Comparison of ENCODE assay signal across 13 cellular contexts in the genomic region with DNA sequence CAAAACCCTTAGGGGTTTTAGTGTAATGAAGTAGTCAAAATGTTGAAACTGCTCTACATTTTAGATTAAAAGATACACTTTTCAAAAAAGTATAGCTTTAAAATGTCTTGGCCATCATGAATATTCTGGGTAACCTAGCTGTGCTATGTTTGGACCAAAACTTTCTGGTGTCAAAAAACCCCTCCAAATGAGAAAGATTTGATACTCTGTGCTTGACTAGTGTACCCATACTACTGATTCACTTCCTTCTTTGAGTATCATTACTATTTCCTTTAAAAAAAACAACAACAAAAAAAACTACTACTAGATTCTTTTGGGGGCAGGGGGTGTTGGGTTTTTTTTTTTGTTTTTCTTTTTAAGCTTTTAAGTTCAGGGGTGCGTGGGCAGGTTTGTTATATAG. TPM values are rescaled to one million over a fixed set of nuclear protein-coding genes. Genes with fewer than 3 reads are reported as not detected.
DNase-seq lines count a peak whose midpoint lies in the region; TF ChIP-seq lines count a peak whose summit lies in the region.
"Had no signal": no experiment of that assay in that cellular context is flagged by ENCODE, and none has a peak within 500 bp of the region (broad histone marks: within the 10 kb centered on the region; RNA-seq: fewer than 3 reads in every experiment).

No MANE protein-coding gene starts in this region.

- dilution Hi-C loops in mammary epithelial cell (cut with HindIII; ENCODE audit: low sequenced_read_pairs), result loop anchor here (5.0 kb wide), 1 partner anchor 43 kb away; no protein-coding TSS in a partner anchor

- CTCF ChIA-PET in mammary epithelial cell (lab: Charles Lee; ENCODE audit: low non-redundant PET) (no interaction called here), MCF 10A (lab: Yijun Ruan, JAX) (interaction anchor here (0.6 to 0.8 kb wide), 2 partner anchors 17 to 29 kb away, joined by 4 read pairs; no protein-coding TSS in a partner anchor)

- peaks cover 49% of the 10 kb centered on the region for H3K4me1 ChIP-seq in mammary epithelial cell (ENCODE audit: insufficient read depth, low read length)

- 92% methylated on average over 1 of the region's 1 CpG for WGBS in mammary epithelial cell (ENCODE audit: low coverage, missing lambda C conversion rate)

- no peak overlapping the region for H3K9ac ChIP-seq in mammary epithelial cell (ENCODE audit: insufficient read depth, low read length)

- peaks cover 67% of the 10 kb centered on the region for H3K79me2 ChIP-seq in mammary epithelial cell (ENCODE audit: insufficient read depth, low read length)

- no peak overlapping the region for H2AFZ ChIP-seq in mammary epithelial cell (ENCODE audit: low read depth, low read length)

- DNase-seq in mammary epithelial cell, result no peak
- DNase-seq in MCF 10A (ENCODE audit: unreplicated experiment), result no peak
- DNase-seq in immature natural killer cell, result no peak
- no peak for DNase-seq in DMS153 treated with DMSO at 0.1 percent for 48 hours (lab: John Stamatoyannopoulos, UW; ENCODE audit: unreplicated experiment)
- DNase-seq in midbrain (lab: John Stamatoyannopoulos, UW), result no peak
- no peak for DNase-seq in HUDEP-2 (lab: John Stamatoyannopoulos, UW; ENCODE audit: unreplicated experiment in 76 of 76)
- DNase-seq in NCI-H2196 treated with DMSO at 0.1 percent for 48 hours (lab: John Stamatoyannopoulos, UW; ENCODE audit: unreplicated experiment), result no peak
- DNase-seq: C1 segment of cervical spinal cord, hypothalamus, left ventricle myocardium inferior, NCI-H1436 treated with DMSO at 0.1 percent for 48 hours, Right ventricle myocardium superior had no signal

- H3K4me3 Mint-ChIP-seq in MCF 10A (ENCODE audit: unreplicated experiment) (no peak overlapping the region), immature natural killer cell (no peak overlapping the region)

- H3K4me1 Mint-ChIP-seq in MCF 10A (ENCODE audit: insufficient read depth, unreplicated experiment), result peaks cover 2% of the 10 kb centered on the region
- H3K4me1 Mint-ChIP-seq in immature natural killer cell, result peaks cover 6 to 33% of the 10 kb centered on the region in 2 donors

- H3K36me3 Mint-ChIP-seq in MCF 10A (ENCODE audit: insufficient read depth, unreplicated experiment) (peaks cover 91% of the 10 kb centered on the region), immature natural killer cell (peaks cover 5 to 26% (median 11%) of the 10 kb centered on the region in 3 donors)

- intact Hi-C loops in mammary epithelial cell (cut with micrococcal nuclease) (loop anchor here (2.0 to 5.0 kb wide), 2 partner anchors 48 to 149 kb away; no protein-coding TSS in a partner anchor), MCF 10A (cut with micrococcal nuclease) (no loop called here)

- POLR2A ChIA-PET in MCF 10A (lab: Yijun Ruan, JAX), result interaction anchor here (0.6 to 3.0 kb wide), 11 partner anchors 9 to 448 kb away, joined by 3 to 15 read pairs (median 3); partner anchors contain the start of genes CLTC, PTRH2 and VMP1

- H3K9me3 Mint-ChIP-seq in MCF 10A (ENCODE audit: unreplicated experiment) (no peaks in the 10 kb centered on the region), immature natural killer cell (no peaks in the 10 kb centered on the region)

- peaks cover 44% of the 10 kb centered on the region for H3K36me3 ChIP-seq in mammary epithelial cell (ENCODE audit: insufficient read depth, low read length)

- no peaks in the 10 kb centered on the region for H3K27me3 ChIP-seq in mammary epithelial cell (ENCODE audit: insufficient read depth, low read length)

- in situ Hi-C loops in mammary epithelial cell (cut with MboI; ENCODE audit: low sequenced_read_pairs in 2 of 2), result no loop called here

- no peak overlapping the region for H3K4me3 ChIP-seq in mammary epithelial cell (replicated peaks in 1 of 3; ENCODE audit: insufficient read depth in 1 of 3, low read depth in 2 of 3, low read length in 3 of 3)
- H3K4me3 ChIP-seq: left ventricle myocardium inferior had no signal

- H3K27me3 Mint-ChIP-seq in MCF 10A (ENCODE audit: insufficient read depth, unreplicated experiment), result no peaks in the 10 kb centered on the region
- no peaks in the 10 kb centered on the region for H3K27me3 Mint-ChIP-seq in immature natural killer cell (ENCODE audit: low read depth in 3 of 3)

- H3K4me2 ChIP-seq in mammary epithelial cell (ENCODE audit: insufficient read depth, low read depth, low read length), result no peak overlapping the region

- TF ChIP-seq CTCF in mammary epithelial cell (conservative IDR thresholded peaks at IDR 0.05 in 1 of 2, IDR thresholded peaks at IDR 0.05 in 1 of 2; ENCODE audit: extremely low read depth in 1 of 2, insufficient read depth in 1 of 2, low read depth in 1 of 2, low read length in 2 of 2), result no peak
- no peak for TF ChIP-seq CTCF in MCF 10A (IDR thresholded peaks at IDR 0.05; ENCODE audit: unreplicated experiment)
- TF ChIP-seq CTCF in VCaP (conservative IDR thresholded peaks at IDR 0.05), result no peak

- BruUV-seq in mammary epithelial cell (replicated peaks; lab: Mats Ljungman, UMichigan) (no TSS peak), MCF 10A (replicated peaks; lab: Mats Ljungman, UMichigan) (no TSS peak)

- no peaks in the 10 kb centered on the region for H4K20me1 ChIP-seq in mammary epithelial cell (ENCODE audit: insufficient read depth, low read length)

- H3K27ac ChIP-seq in mammary epithelial cell (ENCODE audit: insufficient read depth, low read depth, low read length) (peak overlapping the region; percentile 25), VCaP (peak overlapping the region; percentile 57)

- H3K27ac Mint-ChIP-seq in MCF 10A (ENCODE audit: low read depth, unreplicated experiment) (no peak overlapping the region), immature natural killer cell (peak overlapping the region in 5 of 6 donors; percentile 4 to 71 (median 26))

- no peaks in the 10 kb centered on the region for H3K9me3 ChIP-seq in mammary epithelial cell (replicated peaks; ENCODE audit: insufficient read depth, low read length)
- H3K9me3 ChIP-seq: left ventricle myocardium inferior had no signal

RNA-seq across cellular contexts. Expression of gene PTRH2, which starts 37.3 kb away (rescaled TPM):
- total RNA-seq in mammary epithelial cell (10 to 100 TPM; 23.0 to 37.4 TPM), MCF 10A (2022) (47.5 and 51.7 TPM in 2 replicates)
- polyA plus RNA-seq in mammary epithelial cell (76.2 TPM), immature natural killer cell (10 to 100 TPM in 2 of 3 donors, 1 to 10 TPM in 1; 6.0 to 20.7 (median 13.5) TPM)
- 3.1 TPM for polyA minus RNA-seq in mammary epithelial cell

RNA-seq across cellular contexts. Expression of gene VMP1, which starts 37.5 kb away (rescaled TPM):
- total RNA-seq in mammary epithelial cell (100 to 1,000 TPM; 177 to 211 TPM), MCF 10A (2022) (205 and 228 TPM in 2 replicates)
- polyA plus RNA-seq in mammary epithelial cell (44.4 TPM), immature natural killer cell (10 to 100 TPM; 61.5 to 81.4 (median 66.7) TPM)
- 106 TPM for polyA minus RNA-seq in mammary epithelial cell

RNA-seq across cellular contexts. Expression of gene CLTC, which starts 50.2 kb away (rescaled TPM):
- 100 to 1,000 TPM; 266 to 356 TPM for total RNA-seq in mammary epithelial cell
- polyA plus RNA-seq in mammary epithelial cell, result 267 TPM
- 336 TPM for polyA minus RNA-seq in mammary epithelial cell
- 240 and 288 TPM in 2 replicates for total RNA-seq in MCF 10A (2022)
- polyA plus RNA-seq in immature natural killer cell, result 10 to 100 TPM; 33.9 to 65.6 (median 45.4) TPM
